1 cellular context compared by ENCODE assay signal in genomic region chr12:75938189-75938588, GRCh38.
TF ChIP-seq lines count a peak whose summit lies in the region.

No MANE protein-coding gene starts in this region.

TF ChIP-seq in K562, 482 proteins besides CTCF, POLR2A, EP300 and RAD21 (continued from another document and continues in another):
- TF ChIP-seq ZNF395 (CRISPR knock-in tag; IDR thresholded peaks at IDR 0.05) (no peak), RBM39 (optimal IDR thresholded peaks at IDR 0.05; ENCODE audit: low read depth, low read length) (no peak), SMAD2 (IDR thresholded peaks at IDR 0.05; ENCODE audit: low read depth, low read length) (no peak), FOXA3 (CRISPR knock-in tag; conservative IDR thresholded peaks at IDR 0.05 in 1 of 2, IDR thresholded peaks at IDR 0.05 in 1 of 2) (peak in 1 of 2 experiments; percentile 31; a peak in 1 of 4 replicates), ZNF41 (CRISPR knock-in tag; conservative IDR thresholded peaks at IDR 0.05) (no peak), XRCC5 (IDR thresholded peaks at IDR 0.05; ENCODE audit: low read depth, low read length) (no peak), TCF15 (CRISPR knock-in tag; IDR thresholded peaks at IDR 0.05) (no peak), SMARCE1 (IDR thresholded peaks at IDR 0.05) (peak; percentile 84), HINFP (tag; conservative IDR thresholded peaks at IDR 0.05; ENCODE audit: low read depth) (peak; percentile 33; the same call in 1 of the 2 replicates), TRIM25 (IDR thresholded peaks at IDR 0.05; ENCODE audit: borderline replicate concordance) (no peak), ZNF217 (CRISPR knock-in tag; IDR thresholded peaks at IDR 0.05) (no peak), MAFK (IDR thresholded peaks at IDR 0.05; ENCODE audit: low read length) (no peak; the same call in 1 of the 2 replicates), NFYB (IDR thresholded peaks at IDR 0.05; ENCODE audit: extremely low read depth, insufficient read length) (no peak), NCOA2 (IDR thresholded peaks at IDR 0.05; ENCODE audit: partially characterized antibody in 2 of 2) (peak in 1 of 2 experiments; percentile 17), MTF1 (CRISPR knock-in tag; IDR thresholded peaks at IDR 0.05; ENCODE audit: borderline replicate concordance) (no peak), RBFOX2 (IDR thresholded peaks at IDR 0.05; ENCODE audit: low read depth, low read length) (no peak), MEIS2 (IDR thresholded peaks at IDR 0.05; ENCODE audit: partially characterized antibody) (peak; percentile 98), CBX5 (IDR thresholded peaks at IDR 0.05; ENCODE audit: borderline replicate concordance, low read depth) (no peak), KAT2B (IDR thresholded peaks at IDR 0.05; ENCODE audit: low read depth, low read length) (no peak), ZSCAN32 (CRISPR knock-in tag; IDR thresholded peaks at IDR 0.05) (no peak), MCM5 (IDR thresholded peaks at IDR 0.05; ENCODE audit: low read depth) (no peak), ZNF778 (CRISPR knock-in tag; IDR thresholded peaks at IDR 0.05) (no peak), E2F1 (CRISPR knock-in tag; IDR thresholded peaks at IDR 0.05) (no peak), HSF4 (CRISPR knock-in tag; IDR thresholded peaks at IDR 0.05; ENCODE audit: borderline replicate concordance) (no peak), CHAMP1 (IDR thresholded peaks at IDR 0.05) (0 out of 2 replicates have a peak, but pooled peaks have one; percentile 18), HMBOX1 (IDR thresholded peaks at IDR 0.05) (peak; percentile 82; the same call in 1 of the 2 replicates), EP400 (IDR thresholded peaks at IDR 0.05) (peak; percentile 40; the same call in 1 of the 2 replicates), CEBPB (tag; IDR thresholded peaks at IDR 0.05) (no peak), MYBL2 (IDR thresholded peaks at IDR 0.05; ENCODE audit: low read depth) (peak; percentile 67; the same call in 1 of the 2 replicates), MYBL2 (CRISPR knock-in tag; IDR thresholded peaks at IDR 0.05; ENCODE audit: borderline replicate concordance) (no peak), ZNF592 (IDR thresholded peaks at IDR 0.05) (no peak; the same call in 1 of the 2 replicates), ZBED1 (IDR thresholded peaks at IDR 0.05) (no peak), SLC30A9 (CRISPR knock-in tag; IDR thresholded peaks at IDR 0.05) (no peak), ETV6 (IDR thresholded peaks at IDR 0.05; ENCODE audit: borderline replicate concordance in 1 of 2, low read depth in 2 of 2, low read length in 1 of 2) (no peak), ETV6 (CRISPR knock-in tag; IDR thresholded peaks at IDR 0.05; ENCODE audit: borderline replicate concordance) (no peak), TBL1XR1 (IDR thresholded peaks at IDR 0.05; ENCODE audit: low read length in 2 of 2) (peak in 1 of 2 experiments; percentile 15; a peak in 1 of 4 replicates), NBN (IDR thresholded peaks at IDR 0.05; ENCODE audit: low read depth) (0 out of 2 replicates have a peak, but pooled peaks have one; percentile 41), SRF (CRISPR knock-in tag; IDR thresholded peaks at IDR 0.05) (0 out of 4 replicates have a peak, but pooled peaks of 1 of the 2 experiments have one; percentile 23), ZNF175 (CRISPR knock-in tag; IDR thresholded peaks at IDR 0.05; ENCODE audit: low read depth) (peak; percentile 34; the same call in 1 of the 2 replicates), ID3 (CRISPR knock-in tag; IDR thresholded peaks at IDR 0.05) (no peak), ID3 (tag; IDR thresholded peaks at IDR 0.05) (no peak), ZFP1 (CRISPR knock-in tag; IDR thresholded peaks at IDR 0.05) (no peak), PHTF2 (CRISPR knock-in tag; IDR thresholded peaks at IDR 0.05) (no peak), SMAD4 (CRISPR knock-in tag; conservative IDR thresholded peaks at IDR 0.05) (no peak), GTF2E2 (tag; IDR thresholded peaks at IDR 0.05) (no peak), KHSRP (IDR thresholded peaks at IDR 0.05) (0 out of 2 replicates have a peak, but pooled peaks have one; percentile 49), HOMEZ (CRISPR knock-in tag; IDR thresholded peaks at IDR 0.05) (no peak), ARNT (IDR thresholded peaks at IDR 0.05) (0 out of 4 replicates have a peak, but pooled peaks of 1 of the 2 experiments have one; percentile 24), BCL6 (CRISPR knock-in tag; IDR thresholded peaks at IDR 0.05) (no peak), ZNF830 (CRISPR knock-in tag; IDR thresholded peaks at IDR 0.05) (no peak)
